ENCODE assay signal across 1 cellular context in genomic region chr7:152076940-152077933, GRCh38.
TF ChIP-seq lines count a peak whose summit lies in the region.

No MANE protein-coding gene starts in this region.

TF ChIP-seq in H1, 55 proteins besides CTCF, POLR2A, EP300 and RAD21 (continued from another document):
- no peak for TF ChIP-seq SUZ12 (IDR thresholded peaks at IDR 0.05; ENCODE audit: low read length)
- no peak for TF ChIP-seq CHD1 (IDR thresholded peaks at IDR 0.05; ENCODE audit: low read depth, low read length)
- TF ChIP-seq EZH2 (IDR thresholded peaks at IDR 0.05; ENCODE audit: low read depth, low read length, severe bottlenecking): no peak
- no peak for TF ChIP-seq YY1 (IDR thresholded peaks at IDR 0.05; ENCODE audit: low read depth, low read length)
- no peak for TF ChIP-seq RBBP5 (IDR thresholded peaks at IDR 0.05; ENCODE audit: borderline replicate concordance, low read depth, low read length)
- TF ChIP-seq NANOG (IDR thresholded peaks at IDR 0.05; ENCODE audit: insufficient read depth, low read depth, low read length, poor library complexity, severe bottlenecking): no peak
TF ChIP-seq in H1: peak in this region for 0.
